In genomic region chr11:33701302-33701701, GRCh38 we compare ENCODE assay signal across 8 cellular contexts. TPM values are rescaled to one million over a fixed set of nuclear protein-coding genes. Genes with fewer than 3 reads are reported as not detected.
A peak's percentile ranks its signal among the peaks of the same experiment; 100 is the strongest.
DNase-seq lines count a peak whose midpoint lies in the region; ATAC-seq and TF ChIP-seq lines count a peak whose summit lies in the region.

No MANE protein-coding gene starts in this region.

- peaks cover 9% of the 10 kb centered on the region; the same call in 1 of the 2 replicates for H3K36me3 Mint-ChIP-seq in HFFc6 (ENCODE audit: low read depth)
- no peaks in the 10 kb centered on the region for H3K36me3 Mint-ChIP-seq in activated naive CD8-positive, alpha-beta T cell treated with anti-CD3 and anti-CD28 coated beads, Interleukin-2, amount 50 U/mL, for 24 hours (ENCODE audit: low read depth)

- H3K9me3 Mint-ChIP-seq in HFFc6: no peaks in the 10 kb centered on the region
- no peaks in the 10 kb centered on the region for H3K9me3 Mint-ChIP-seq in activated naive CD8-positive, alpha-beta T cell treated with anti-CD3 and anti-CD28 coated beads, Interleukin-2, amount 50 U/mL, for 24 hours

- H3K36me3 ChIP-seq in thymus (ENCODE audit: control insufficient read depth, insufficient read depth): peaks cover 8% of the 10 kb centered on the region

- peak overlapping the region; percentile 90 for H3K4me3 Mint-ChIP-seq in HFFc6
- peak overlapping the region; percentile 80 for H3K4me3 Mint-ChIP-seq in activated naive CD8-positive, alpha-beta T cell treated with anti-CD3 and anti-CD28 coated beads, Interleukin-2, amount 50 U/mL, for 24 hours

- no peaks in the 10 kb centered on the region for H3K9me3 ChIP-seq in thymus (ENCODE audit: control insufficient read depth)

- H3K4me1 ChIP-seq in thymus (ENCODE audit: control insufficient read depth, insufficient read depth, low read length): peaks cover 10% of the 10 kb centered on the region

- TF ChIP-seq CTCF in HFFc6 (IDR thresholded peaks at IDR 0.05): no peak

- peaks cover 83% of the 10 kb centered on the region for H3K4me1 Mint-ChIP-seq in HFFc6 (ENCODE audit: low read depth)
- peaks cover 13% of the 10 kb centered on the region for H3K4me1 Mint-ChIP-seq in activated naive CD8-positive, alpha-beta T cell treated with anti-CD3 and anti-CD28 coated beads, Interleukin-2, amount 50 U/mL, for 24 hours

- peak overlapping the region; percentile 53 for H3K27ac ChIP-seq in thymus (ENCODE audit: low read depth)

- no peak for ATAC-seq in activated naive CD8-positive, alpha-beta T cell treated with anti-CD3 and anti-CD28 coated beads, Interleukin-2, amount 50 U/mL, for 24 hours

- H3K4me3 ChIP-seq in thymus (ENCODE audit: low read length): peak overlapping the region; percentile 62

- peak overlapping the region; percentile 96 for H3K27ac Mint-ChIP-seq in HFFc6
- H3K27ac Mint-ChIP-seq in activated naive CD8-positive, alpha-beta T cell treated with anti-CD3 and anti-CD28 coated beads, Interleukin-2, amount 50 U/mL, for 24 hours: peak overlapping the region; percentile 82

- WGBS in thymus: 2% methylated on average over 4 of the region's 4 CpGs

- H3K27me3 ChIP-seq in thymus (ENCODE audit: control insufficient read depth, insufficient read depth): no peaks in the 10 kb centered on the region

- peak; percentile 60 for DNase-seq in A172 (ENCODE audit: low spot score)
- peak; percentile 45 for DNase-seq in HFFc6
- no peak for DNase-seq in activated naive CD8-positive, alpha-beta T cell treated with anti-CD3 and anti-CD28 coated beads, Interleukin-2, amount 50 U/mL, for 24 hours
- peak; percentile 77 for DNase-seq in kidney tubule cell (ENCODE audit: low spot score)
- no peak for DNase-seq in putamen (ENCODE audit: low spot score)
- DNase-seq in cerebellar nuclear complex (lab: John Stamatoyannopoulos, UW): no peak
- no peak for DNase-seq in stimulated activated naive CD4-positive, alpha-beta T cell (lab: John Stamatoyannopoulos, UW)

- H3K27me3 Mint-ChIP-seq in HFFc6 (ENCODE audit: insufficient read depth): peaks cover 7% of the 10 kb centered on the region
- peaks cover 18% of the 10 kb centered on the region for H3K27me3 Mint-ChIP-seq in activated naive CD8-positive, alpha-beta T cell treated with anti-CD3 and anti-CD28 coated beads, Interleukin-2, amount 50 U/mL, for 24 hours

RNA-seq across cellular contexts. Expression of gene C11orf91, which starts 0.7 kb away (rescaled TPM):
- not detected in 2 replicates for total RNA-seq in A172 (2014; rRNA removed; shearing (Covaris generic))
- under 1 TPM in 4 of 6 experiments, not detected in 2; 0.59 to 0.65 (median 0.60) TPM for total RNA-seq in HFFc6 (2021; fragmentation: NEBNext Ultra II Directional; extraction: Animal tissue kit (Norgen Biotek cat#: 25700))
- polyA plus RNA-seq in thymus: 0.14 TPM

RNA-seq across cellular contexts. Expression of gene CD59, which starts 34.9 kb away (rescaled TPM):
- total RNA-seq in A172 (2014; rRNA removed; shearing (Covaris generic)): 615 and 682 TPM in 2 replicates
- 1,000 to 10,000 TPM; 1,095 to 1,408 (median 1,232) TPM for total RNA-seq in HFFc6 (2021; fragmentation: NEBNext Ultra II Directional; extraction: Animal tissue kit (Norgen Biotek cat#: 25700))
- 156 TPM for polyA plus RNA-seq in thymus

Comparison
In these comparisons a context has a peak if more than half of its experiments do, and no peak if none do; other contexts are left out.
1. DNase-seq: peak in A172 (single experiment), HFFc6 (single experiment) and kidney tubule cell (single experiment); none in activated naive CD8-positive, alpha-beta T cell treated with anti-CD3 and anti-CD28 coated beads, Interleukin-2, amount 50 U/mL, for 24 hours (single experiment), putamen (single experiment), cerebellar nuclear complex (0 of 2) and stimulated activated naive CD4-positive, alpha-beta T cell (0 of 6).